ENCODE assay signal across 8 cellular contexts in genomic region chr6:89353118-89353556, GRCh38. TPM values are rescaled to one million over a fixed set of nuclear protein-coding genes. Genes with fewer than 3 reads are reported as not detected.
DNase-seq lines count a peak whose midpoint lies in the region; ATAC-seq, FAIRE-seq and TF ChIP-seq lines count a peak whose summit lies in the region.

No MANE protein-coding gene starts in this region.

- peaks cover 47% of the 10 kb centered on the region for H3K79me2 ChIP-seq in OCI-LY3 (ENCODE audit: low read length)
- H3K79me2 ChIP-seq in H1 (ENCODE audit: control insufficient read depth in 1 of 2, insufficient read depth in 2 of 2, low read length in 2 of 2) = 0 out of 4 replicates have a peak, but pooled peaks cover 0 to 5% of the 10 kb centered on the region in 2 experiments

- H3K27me3 ChIP-seq in BLaER1 (no peaks in the 10 kb centered on the region), OCI-LY3 (ENCODE audit: low read depth, low read length) (no peaks in the 10 kb centered on the region), H1 (replicated peaks in 1 of 4; ENCODE audit: control insufficient read depth in 3 of 4, extremely low read depth in 1 of 4, insufficient read depth in 3 of 4, low read length in 3 of 4) (no peaks in the 10 kb centered on the region; a peak in 2 of 7 replicates)

- H3K4ac ChIP-seq in H1 (replicated peaks; ENCODE audit: insufficient read length, low read depth, low read length) = no peak overlapping the region

- H2BK5ac ChIP-seq in H1 (ENCODE audit: low read depth, low read length) = no peak overlapping the region; the same call in 1 of the 2 replicates

- no peaks in the 10 kb centered on the region for H3K27me3 Mint-ChIP-seq in natural killer cell (ENCODE audit: low read depth in 2 of 2)

- H2BK15ac ChIP-seq in H1 (ENCODE audit: low read length) = no peak overlapping the region

- H3K36me3 ChIP-seq in BLaER1 (no peaks in the 10 kb centered on the region; the same call in 1 of the 2 replicates), OCI-LY3 (replicated peaks; ENCODE audit: low read depth, low read length) (peaks cover 11% of the 10 kb centered on the region), H1 (ENCODE audit: control insufficient read depth in 2 of 4, insufficient read depth in 4 of 4, low read length in 3 of 4) (no peaks in the 10 kb centered on the region)

- H2AK5ac ChIP-seq in H1 (ENCODE audit: low read depth, low read length) = no peak overlapping the region

- H3K4me1 Mint-ChIP-seq in natural killer cell = peaks cover 53 to 60% of the 10 kb centered on the region in 2 donors

- H3K4me2 ChIP-seq in BLaER1 = peak overlapping the region; percentile 78
- peak overlapping the region; percentile 86 for H3K4me2 ChIP-seq in OCI-LY3 (ENCODE audit: low read length)
- peak overlapping the region; percentile 76 to 77 for H3K4me2 ChIP-seq in H1 (ENCODE audit: insufficient read depth in 1 of 2, low read depth in 2 of 2, low read length in 2 of 2)

- H3K79me1 ChIP-seq in H1 (ENCODE audit: low read depth, low read length) = no peaks in the 10 kb centered on the region

- peak overlapping the region; percentile 73; the same call in 1 of the 2 replicates for H2AFZ ChIP-seq in OCI-LY3 (ENCODE audit: low read depth, low read length)
- H2AFZ ChIP-seq in H1 (ENCODE audit: low read length) = no peak overlapping the region; the same call in 1 of the 2 replicates

- peaks cover 12% of the 10 kb centered on the region for H4K20me1 ChIP-seq in BLaER1
- peaks cover 22% of the 10 kb centered on the region for H4K20me1 ChIP-seq in OCI-LY3 (ENCODE audit: insufficient read depth, low read length)
- peaks cover 0 to 2% of the 10 kb centered on the region in 2 experiments for H4K20me1 ChIP-seq in H1 (replicated peaks in 1 of 2; ENCODE audit: control insufficient read depth in 1 of 2, insufficient read depth in 2 of 2, low read length in 2 of 2)

- peak overlapping the region; percentile 100 for H3K4me3 Mint-ChIP-seq in natural killer cell

- H3K23ac ChIP-seq in H1 (ENCODE audit: insufficient read length) = no peak overlapping the region

- no peak for TF ChIP-seq EP300 in H1 (IDR thresholded peaks at IDR 0.05; ENCODE audit: borderline replicate concordance in 1 of 2, low read depth in 2 of 2, low read length in 2 of 2)

- H2BK120ac ChIP-seq in H1 (replicated peaks; ENCODE audit: low read depth, low read length) = no peak overlapping the region

- intact Hi-C loops in natural killer cell (cut with micrococcal nuclease) = loop anchor here (2.0 kb wide), 2 partner anchors 22 to 272 kb away; partner anchors contain the start of gene PNRC1

- no peak overlapping the region for H2BK12ac ChIP-seq in H1 (ENCODE audit: low read depth, low read length)

- H2BK20ac ChIP-seq in H1 (ENCODE audit: low read length) = no peak overlapping the region

- no peak for FAIRE-seq in H1 (lab: Jason Lieb, UNC)

- no peak for TF ChIP-seq POLR2A in H1 (IDR thresholded peaks at IDR 0.05; ENCODE audit: control extremely low read depth in 1 of 2, low read depth in 2 of 2, low read length in 2 of 2)

- no peak for TF ChIP-seq CTCF in OCI-LY3 (IDR thresholded peaks at IDR 0.05; ENCODE audit: low read depth, low read length)
- no peak for TF ChIP-seq CTCF in H1 (IDR thresholded peaks at IDR 0.05; ENCODE audit: control extremely low read depth in 1 of 3, insufficient read depth in 1 of 3, low read depth in 1 of 3, low read length in 3 of 3)
- no peak for TF ChIP-seq CTCF in natural killer cell (IDR thresholded peaks at IDR 0.05)

- TF ChIP-seq RAD21 in H1 (IDR thresholded peaks at IDR 0.05 in 1 of 2, conservative IDR thresholded peaks at IDR 0.05 in 1 of 2; ENCODE audit: low read depth in 2 of 2, low read length in 2 of 2) = no peak

- no peaks in the 10 kb centered on the region for H3K36me3 Mint-ChIP-seq in natural killer cell

- H4K5ac ChIP-seq in H1 (ENCODE audit: insufficient read length, low read depth, low read length) = no peak overlapping the region

- H3K9ac ChIP-seq in BLaER1 (peak overlapping the region; percentile 97), OCI-LY3 (ENCODE audit: low read length) (peak overlapping the region; percentile 85), H1 (replicated peaks in 1 of 4; ENCODE audit: extremely low read depth in 1 of 4, low read depth in 3 of 4, low read length in 3 of 4) (peak overlapping the region in 3 of 4 experiments; percentile 88 to 96 (median 88); a peak in 6 of 7 replicates)

- CTCF ChIA-PET in H1 (lab: Charles Lee; ENCODE audit: partially characterized antibody) = interaction anchor here (1.0 to 15.3 kb wide), 3 partner anchors 12 to 41 kb away, joined by 5 to 130 read pairs (median 10); no protein-coding TSS in a partner anchor

- H3K14ac ChIP-seq in H1 (ENCODE audit: insufficient read length) = no peak overlapping the region

- H3K18ac ChIP-seq in H1 (ENCODE audit: extremely low read depth, low read length) = no peak overlapping the region; the same call in 1 of the 2 replicates

- no peak overlapping the region for H4K91ac ChIP-seq in H1 (replicated peaks; ENCODE audit: insufficient read length, low read length)

- POLR2A ChIA-PET in H1 (lab: Charles Lee; ENCODE audit: partially characterized antibody) = interaction anchor here (0.6 to 2.5 kb wide), 14 partner anchors 10 to 390 kb away, joined by 3 to 17 read pairs (median 4); partner anchors contain the start of genes RNGTT and SRSF12

- H4K8ac ChIP-seq in H1 (ENCODE audit: extremely low read depth, insufficient read depth, low read length) = peak overlapping the region; percentile 95; the same call in 1 of the 2 replicates

- H3K9me3 ChIP-seq in BLaER1 = no peaks in the 10 kb centered on the region
- no peaks in the 10 kb centered on the region for H3K9me3 ChIP-seq in OCI-LY3 (ENCODE audit: insufficient read depth, low read length)
- H3K9me3 ChIP-seq in H1 (ENCODE audit: insufficient read depth in 2 of 2, low read depth in 1 of 2, low read length in 1 of 2) = no peaks in the 10 kb centered on the region

- 57% methylated on average over 26 of the region's 27 CpGs; no CpG with 5 or more reads in 1 of the 2 experiments for WGBS in H1 (ENCODE audit: extremely low coverage in 1 of 2, insufficient coverage in 1 of 2, insufficient read length in 1 of 2, insufficient replicate concordance in 2 of 2, low coverage in 1 of 2, low lambda C conversion rate in 2 of 2, missing lambda C conversion rate in 1 of 2), 2 experiments

- H3K23me2 ChIP-seq in H1 (ENCODE audit: low read depth, low read length) = peaks cover 3% of the 10 kb centered on the region; the same call in 1 of the 2 replicates

- no peak for ATAC-seq in natural killer cell

- H3K4me1 ChIP-seq in BLaER1 (peaks cover 56% of the 10 kb centered on the region), OCI-LY3 (ENCODE audit: low read length) (peaks cover 62% of the 10 kb centered on the region), H1 (replicated peaks in 1 of 4; ENCODE audit: control insufficient read depth in 3 of 4, insufficient read depth in 4 of 4, low read length in 3 of 4) (peaks cover 0 to 4% (median 0%) of the 10 kb centered on the region in 4 experiments; a peak in 1 of 7 replicates)

- H3K9me3 Mint-ChIP-seq in natural killer cell = no peaks in the 10 kb centered on the region

- H3K56ac ChIP-seq in H1 (replicated peaks; ENCODE audit: insufficient read length, low read depth, low read length) = no peak overlapping the region

- H3K27ac Mint-ChIP-seq in natural killer cell = peak overlapping the region; percentile 96

- DNase-seq in H1 (ENCODE audit: low read depth in 1 of 2, low spot score in 2 of 2) = no peak
- DNase-seq in natural killer cell = no peak
- DNase-seq in AG08396 (ENCODE audit: low spot score) = no peak
- DNase-seq in NCI-H2107 (lab: John Stamatoyannopoulos, UW) = no peak
- DNase-seq in NCI-H524 (lab: John Stamatoyannopoulos, UW) = no peak
- no peak for DNase-seq in NK-92 treated with Interleukin-12 subunit alpha and Interleukin-12 subunit beta, amount 100 ng/mL, for 24 hours (lab: John Stamatoyannopoulos, UW)

- H3K4me3 ChIP-seq in BLaER1 (peak overlapping the region; percentile 79), OCI-LY3 (ENCODE audit: low read length) (peak overlapping the region; percentile 93), H1 (ENCODE audit: extremely low read depth in 1 of 4, insufficient read depth in 2 of 4, low read depth in 3 of 4, low read length in 4 of 4) (peak overlapping the region; percentile 63 to 70 (median 67))

- H3K27ac ChIP-seq in BLaER1 (peak overlapping the region; percentile 98), OCI-LY3 (ENCODE audit: low read length) (peak overlapping the region; percentile 66), H1 (ENCODE audit: low read depth, low read length) (peak overlapping the region; percentile 19; the same call in 1 of the 2 replicates)

RNA-seq across cellular contexts. Expression of gene UBE2J1, which starts 0.6 kb away (rescaled TPM):
- 13.4 and 15.2 TPM in 2 replicates for total RNA-seq in H1 (2021; fragmentation: NEBNext Ultra II Directional; extraction: Animal tissue kit (Norgen Biotek cat#: 25700))
- polyA plus RNA-seq in H1 (2011; rRNA removed) = 4.5 and 8.5 TPM in 2 replicates
- polyA plus RNA-seq in H1 (2011; cell fraction: cytosol; rRNA removed) = 8.4 TPM
- 4.2 TPM for polyA plus RNA-seq in H1 (2011; cell fraction: nucleus; rRNA removed)
- 6.2 to 7.9 TPM (median 7.8 TPM) in 4 replicates for polyA plus RNA-seq in H1 (2012, experiment 1 of 2)
- polyA plus RNA-seq in H1 (2012, experiment 2 of 2) = 2.9 TPM
- 13.5 TPM for polyA plus RNA-seq in H1 (2013, experiment 1 of 2)
- polyA plus RNA-seq in H1 (2013, experiment 2 of 2) = 12.9 TPM
- polyA minus RNA-seq in H1 (2011; rRNA and poly(A)+ RNA removed) = 7.7 and 13.3 TPM in 2 replicates
- polyA minus RNA-seq in H1 (2011; cell fraction: cytosol; rRNA and poly(A)+ RNA removed) = 4.8 TPM
- 7.2 TPM for polyA minus RNA-seq in H1 (2011; cell fraction: nucleus; rRNA and poly(A)+ RNA removed)
- total RNA-seq in natural killer cell = 10 to 100 TPM; 34.1 to 58.1 (median 45.9) TPM

RNA-seq across cellular contexts. Expression of gene GABRR2, which starts 38.0 kb away (rescaled TPM):
- not detected in 2 replicates for total RNA-seq in H1 (2021; fragmentation: NEBNext Ultra II Directional; extraction: Animal tissue kit (Norgen Biotek cat#: 25700))
- polyA plus RNA-seq in H1 (2011; rRNA removed) = 0.09 TPM in 1 of 2 replicates, not detected in the other
- not detected for polyA plus RNA-seq in H1 (2011; cell fraction: cytosol; rRNA removed)
- 0.14 TPM for polyA plus RNA-seq in H1 (2011; cell fraction: nucleus; rRNA removed)
- polyA plus RNA-seq in H1 (2012, experiment 1 of 2) = not detected in 4 replicates
- not detected for polyA plus RNA-seq in H1 (2012, experiment 2 of 2)
- polyA plus RNA-seq in H1 (2013, experiment 1 of 2) = 0.04 TPM
- not detected for polyA plus RNA-seq in H1 (2013, experiment 2 of 2)
- polyA minus RNA-seq in H1 (2011; rRNA and poly(A)+ RNA removed) = not detected in 2 replicates
- not detected for polyA minus RNA-seq in H1 (2011; cell fraction: cytosol; rRNA and poly(A)+ RNA removed)
- polyA minus RNA-seq in H1 (2011; cell fraction: nucleus; rRNA and poly(A)+ RNA removed) = 0.40 TPM
- total RNA-seq in natural killer cell = 1 to 10 TPM in 2 of 3 donors, under 1 TPM in 1; 0.57 to 2.2 (median 1.0) TPM

RNA-seq across cellular contexts. Expression of gene RRAGD, which starts 58.9 kb away (rescaled TPM):
- total RNA-seq in H1 (2021; fragmentation: NEBNext Ultra II Directional; extraction: Animal tissue kit (Norgen Biotek cat#: 25700)) = 29.7 and 30.8 TPM in 2 replicates
- polyA plus RNA-seq in H1 (2011; rRNA removed) = 3.2 and 7.2 TPM in 2 replicates
- polyA plus RNA-seq in H1 (2011; cell fraction: cytosol; rRNA removed) = 7.5 TPM
- polyA plus RNA-seq in H1 (2011; cell fraction: nucleus; rRNA removed) = 2.0 TPM
- polyA plus RNA-seq in H1 (2012, experiment 1 of 2) = 8.5 to 20.4 TPM (median 10.9 TPM) in 4 replicates
- 6.3 TPM for polyA plus RNA-seq in H1 (2012, experiment 2 of 2)
- 8.4 TPM for polyA plus RNA-seq in H1 (2013, experiment 1 of 2)
- 9.4 TPM for polyA plus RNA-seq in H1 (2013, experiment 2 of 2)
- 11.6 and 16.0 TPM in 2 replicates for polyA minus RNA-seq in H1 (2011; rRNA and poly(A)+ RNA removed)
- 8.2 TPM for polyA minus RNA-seq in H1 (2011; cell fraction: cytosol; rRNA and poly(A)+ RNA removed)
- polyA minus RNA-seq in H1 (2011; cell fraction: nucleus; rRNA and poly(A)+ RNA removed) = 7.1 TPM
- 1 to 10 TPM in 2 of 3 donors, under 1 TPM in 1; 0.43 to 4.4 (median 1.8) TPM for total RNA-seq in natural killer cell

Comparison
In these comparisons a context has a peak if more than half of its experiments do, and no peak if none do; other contexts are left out.
1. H3K27ac ChIP-seq: peak in every context shown above with its lines; median percentile 98 in BLaER1; 66 in OCI-LY3; 19 in H1.